Comparison of ENCODE assay signal across 27 cellular contexts in the genomic region with DNA sequence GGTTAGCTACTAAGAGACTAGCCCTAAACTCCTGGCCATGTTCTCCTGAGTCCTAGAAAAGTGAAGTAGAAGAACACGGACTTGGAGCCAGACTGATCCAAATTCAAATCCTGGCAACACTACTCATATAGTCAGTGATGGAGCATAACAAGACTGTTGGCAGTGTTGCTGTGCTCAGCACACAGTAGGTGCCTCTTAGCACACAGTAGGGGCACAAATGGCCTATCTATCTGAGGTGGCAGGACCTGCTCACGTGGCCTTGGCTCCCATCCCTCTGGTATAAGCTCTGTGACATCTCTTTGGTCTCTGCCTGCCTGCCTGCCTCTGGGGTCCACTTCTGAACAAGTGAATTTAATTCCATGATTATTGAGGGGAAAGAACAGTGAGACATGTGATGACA.
"Had no signal": no experiment of that assay in that cellular context is flagged by ENCODE, and none has a peak within 500 bp of the region (broad histone marks: within the 10 kb centered on the region; RNA-seq: fewer than 3 reads in every experiment).

No MANE protein-coding gene starts in this region.

- H3K4me1 ChIP-seq: stomach, testis, tibial nerve, transverse colon, upper lobe of left lung, upper lobe of right lung, uterus had no signal

- H3K27ac ChIP-seq: stomach, suprapubic skin, testis, thoracic aorta, thyroid gland, tibial artery, tibial nerve, transverse colon, upper lobe of left lung, upper lobe of right lung, uterus, vagina had no signal

- H3K36me3 ChIP-seq: stomach, suprapubic skin, thoracic aorta, thyroid gland, tibial artery, tibial nerve, transverse colon, upper lobe of left lung, upper lobe of right lung, uterus, vagina had no signal

- ATAC-seq: stimulated activated effector memory CD8-positive, alpha-beta T cell treated with anti-CD3 and anti-CD28 coated beads, Interleukin-12 subunit alpha, Interleukin-12 subunit beta, amount 100 ng/mL, for 72 hours; stimulated activated memory B cell treated with anti-CD40 and anti-IgM and Interleukin-4, amounts not matched to agents 10 μg/mL and 1 μg/mL and 100 μg/mL, for 72 hours; stimulated activated naive B cell treated with anti-CD40 and anti-IgM and Interleukin-4, amounts not matched to agents 10 μg/mL and 1 μg/mL and 100 μg/mL, for 72 hours; stimulated activated naive CD8-positive, alpha-beta T cell treated with anti-CD3 and anti-CD28 coated beads, Interleukin-15, amount 100 ng/mL, for 72 hours; stimulated activated naive CD8-positive, alpha-beta T cell treated with anti-CD3 and anti-CD28 coated beads, Interleukin-15, Interleukin-2, amounts not matched to agents 100 U/mL and 50 U/mL, for 24 hours; upper lobe of right lung had no signal

- H3K4me3 ChIP-seq: stomach, suprapubic skin, testis, thoracic aorta, thyroid gland, tibial artery, tibial nerve, transverse colon, upper lobe of left lung, upper lobe of right lung, uterus, vagina had no signal

- FAIRE-seq: urothelium cell line had no signal

- H3K9me3 ChIP-seq: stomach, suprapubic skin, testis, thoracic aorta, thyroid gland, tibial artery, tibial nerve, transverse colon, upper lobe of left lung, upper lobe of right lung, uterus, vagina had no signal

- DNase-seq: stimulated activated CD4-positive, alpha-beta T cell treated with anti-CD3 and anti-CD28 coated beads, Interleukin-2, amount 100 ng/mL, for 48 hours; stimulated activated CD4-positive, alpha-beta T cell treated with anti-CD3 and anti-CD28 coated beads, Interleukin-4, amount 100 ng/mL, for 1 hour; stimulated activated CD4-positive, alpha-beta T cell treated with anti-CD3 and anti-CD28 coated beads, Interleukin-4, amount 100 ng/mL, for 24 hours; stimulated activated CD4-positive, alpha-beta T cell treated with anti-CD3 and anti-CD28 coated beads, Interleukin-4, amount 100 ng/mL, for 4 hours; stimulated activated CD8-positive, alpha-beta memory T cell treated with anti-CD3 and anti-CD28 coated beads, Interleukin-4, amount 100 ng/mL, for 48 hours; stimulated activated naive B cell treated with anti-CD40 and anti-IgM and Interleukin-4, amounts not matched to agents 10 μg/mL and 1 μg/mL and 100 μg/mL, for 72 hours; stimulated activated naive CD4-positive, alpha-beta T cell; stimulated activated naive CD4-positive, alpha-beta T cell treated with Interleukin-2 at 50 U/mL for 16 hours; stimulated activated naive CD8-positive, alpha-beta T cell treated with anti-CD3 and anti-CD28 coated beads, Interleukin-15, amount 100 ng/mL, for 72 hours; stimulated activated naive CD8-positive, alpha-beta T cell treated with anti-CD3 and anti-CD28 coated beads, Interleukin-15, Interleukin-2, amounts not matched to agents 100 U/mL and 50 U/mL, for 24 hours; stomach; substantia nigra; testis; thyroid gland; tibial artery; transverse colon; trophoblast cell; upper lobe of left lung; upper lobe of right lung; uterus had no signal

- H3K27me3 ChIP-seq: suprapubic skin, testis, thyroid gland, tibial artery, tibial nerve, transverse colon, upper lobe of left lung, upper lobe of right lung, uterus, vagina had no signal
